ENCODE assay signal across 10 cellular contexts in genomic region chr20:18272451-18272850, GRCh38. TPM values are rescaled to one million over a fixed set of nuclear protein-coding genes. Genes with fewer than 3 reads are reported as not detected.
DNase-seq lines count a peak whose midpoint lies in the region; ATAC-seq, FAIRE-seq and TF ChIP-seq lines count a peak whose summit lies in the region.
"Had no signal": no experiment of that assay in that cellular context is flagged by ENCODE, and none has a peak within 500 bp of the region (broad histone marks: within the 10 kb centered on the region; RNA-seq: fewer than 3 reads in every experiment).

No MANE protein-coding gene starts in this region.

- peak overlapping the region; percentile 22 for H3K4me2 ChIP-seq in keratinocyte (ENCODE audit: control insufficient read depth, extremely low read depth, insufficient read depth, low read depth, low read length)

- DNase-seq in AG10803 (ENCODE audit: low read depth) = peak; percentile 36
- DNase-seq in HFFc6 = peak; percentile 28
- peak; percentile 29 for DNase-seq in adipocyte (ENCODE audit: low read depth)
- DNase-seq in keratinocyte (ENCODE audit: low read depth, low spot score) = no peak
- no peak for DNase-seq in CD8-positive, alpha-beta T cell
- DNase-seq: NCI-H526 had no signal

- no peak overlapping the region for H3K27ac ChIP-seq in keratinocyte (ENCODE audit: control insufficient read depth, insufficient read depth, low read length)
- H3K27ac ChIP-seq in CD8-positive, alpha-beta T cell (ENCODE audit: low read depth, low read length) = no peak overlapping the region

- H3K4me1 ChIP-seq in adipocyte (ENCODE audit: control insufficient read depth, insufficient read depth, low read length) (no peaks in the 10 kb centered on the region), keratinocyte (ENCODE audit: control insufficient read depth, extremely low read depth, insufficient read depth, low read length) (peaks cover 16% of the 10 kb centered on the region)
- H3K4me1 ChIP-seq in CD8-positive, alpha-beta T cell (ENCODE audit: insufficient read depth, low read length) = peaks cover 3% of the 10 kb centered on the region

- H3K36me3 Mint-ChIP-seq in HFFc6 (ENCODE audit: low read depth) = no peaks in the 10 kb centered on the region
- no peaks in the 10 kb centered on the region for H3K36me3 Mint-ChIP-seq in CD8-positive, alpha-beta T cell

- dilution Hi-C loops in keratinocyte (cut with MboI; ENCODE audit: extremely low pct_ligation_motif_present, low sequenced_read_pairs) = no loop called here

- no peaks in the 10 kb centered on the region for H3K9me1 ChIP-seq in keratinocyte (ENCODE audit: control insufficient read depth, extremely low read depth, insufficient read depth, low read length)

- H3K36me3 ChIP-seq in adipocyte (ENCODE audit: control insufficient read depth, insufficient read depth, low read length, severe bottlenecking) (no peaks in the 10 kb centered on the region), keratinocyte (ENCODE audit: control insufficient read depth in 2 of 2, extremely low read depth in 1 of 2, insufficient read depth in 2 of 2, low read length in 2 of 2) (no peaks in the 10 kb centered on the region)
- H3K36me3 ChIP-seq in CD8-positive, alpha-beta T cell (ENCODE audit: insufficient read depth, low read length) = no peaks in the 10 kb centered on the region

- peak; percentile 63 for FAIRE-seq in keratinocyte (lab: Jason Lieb, UNC)
- FAIRE-seq: GM12892 had no signal

- no peak for ATAC-seq in HG03095 (IDR thresholded peaks at IDR 0.05; ENCODE audit: unreplicated experiment)
- ATAC-seq in CD8-positive, alpha-beta T cell = no peak
- no peak for ATAC-seq in GM18502 (IDR thresholded peaks at IDR 0.05; ENCODE audit: poor library complexity, unreplicated experiment)
- no peak for ATAC-seq in GM19463 (IDR thresholded peaks at IDR 0.05; ENCODE audit: unreplicated experiment)

- POLR2A ChIA-PET in CD8-positive, alpha-beta T cell (lab: Charles Lee) = no interaction called here

- peak overlapping the region; percentile 52 for H2AFZ ChIP-seq in keratinocyte (ENCODE audit: control insufficient read depth, low read length)

- no peaks in the 10 kb centered on the region for H3K9me3 Mint-ChIP-seq in HFFc6
- no peaks in the 10 kb centered on the region for H3K9me3 Mint-ChIP-seq in CD8-positive, alpha-beta T cell

- H3K27me3 Mint-ChIP-seq in HFFc6 (ENCODE audit: insufficient read depth) = peaks cover 16% of the 10 kb centered on the region
- peaks cover 31% of the 10 kb centered on the region for H3K27me3 Mint-ChIP-seq in CD8-positive, alpha-beta T cell (ENCODE audit: low read depth)

- H3K27me3 ChIP-seq in adipocyte (replicated peaks; ENCODE audit: control insufficient read depth, insufficient read depth, low read length) (peaks cover 39% of the 10 kb centered on the region), keratinocyte (ENCODE audit: control insufficient read depth, extremely low read depth, insufficient read depth, low read length) (no peaks in the 10 kb centered on the region)
- no peaks in the 10 kb centered on the region for H3K27me3 ChIP-seq in CD8-positive, alpha-beta T cell (ENCODE audit: insufficient read depth, low read length)

- no peaks in the 10 kb centered on the region for H3K79me2 ChIP-seq in keratinocyte (ENCODE audit: control insufficient read depth, insufficient read depth, low read length)

- no peak overlapping the region for H3K4me3 Mint-ChIP-seq in HFFc6
- H3K4me3 Mint-ChIP-seq in CD8-positive, alpha-beta T cell = no peak overlapping the region

- H3K27ac Mint-ChIP-seq in HFFc6 = no peak overlapping the region
- H3K27ac Mint-ChIP-seq in CD8-positive, alpha-beta T cell = no peak overlapping the region

- H4K20me1 ChIP-seq in keratinocyte (ENCODE audit: control insufficient read depth, extremely low read depth, insufficient read depth, low read length) = no peaks in the 10 kb centered on the region

- intact Hi-C loops in CD8-positive, alpha-beta T cell (cut with DNase I, micrococcal nuclease) = no loop called here

- H3K4me3 ChIP-seq in AG10803 (ENCODE audit: low read length) (no peak overlapping the region), adipocyte (ENCODE audit: low read length) (no peak overlapping the region), keratinocyte (ENCODE audit: control insufficient read depth in 2 of 3, extremely low read depth in 1 of 3, insufficient read depth in 2 of 3, low read depth in 1 of 3, low read length in 3 of 3) (no peak overlapping the region)
- no peak overlapping the region for H3K4me3 ChIP-seq in CD8-positive, alpha-beta T cell (ENCODE audit: low read depth, low read length)

- no peak overlapping the region for H3K9ac ChIP-seq in adipocyte (ENCODE audit: low read length)
- H3K9ac ChIP-seq in keratinocyte (ENCODE audit: control insufficient read depth, extremely low read depth, insufficient read depth, low read length) = no peak overlapping the region

- TF ChIP-seq CTCF in AG10803 (conservative IDR thresholded peaks at IDR 0.05; ENCODE audit: low read length) (peak; percentile 35; the same call in 1 of the 2 replicates), HFFc6 (IDR thresholded peaks at IDR 0.05) (peak; percentile 62), keratinocyte (optimal IDR thresholded peaks at IDR 0.05 in 1 of 3, IDR thresholded peaks at IDR 0.05 in 1 of 3, conservative IDR thresholded peaks at IDR 0.05 in 1 of 3; ENCODE audit: extremely low read depth in 1 of 3, insufficient read depth in 2 of 3, low read length in 3 of 3) (peak in 1 of 3 experiments; percentile 12)
- TF ChIP-seq CTCF in CD8-positive, alpha-beta T cell (IDR thresholded peaks at IDR 0.05) = no peak

- H3K9me3 ChIP-seq in adipocyte (ENCODE audit: control insufficient read depth, low read length) = no peaks in the 10 kb centered on the region
- H3K9me3 ChIP-seq in keratinocyte (ENCODE audit: control insufficient read depth, low read depth, low read length) = no peaks in the 10 kb centered on the region
- H3K9me3 ChIP-seq in CD8-positive, alpha-beta T cell (ENCODE audit: low read length) = no peaks in the 10 kb centered on the region

- H3K4me1 Mint-ChIP-seq in HFFc6 (ENCODE audit: low read depth) = peaks cover 18% of the 10 kb centered on the region
- H3K4me1 Mint-ChIP-seq in CD8-positive, alpha-beta T cell (ENCODE audit: low read depth) = no peaks in the 10 kb centered on the region

- CTCF ChIA-PET in CD8-positive, alpha-beta T cell (lab: Charles Lee) = interaction anchor here (0.7 to 1.1 kb wide), 2 partner anchors 8 to 698 kb away, joined by 3 read pairs; no protein-coding TSS in a partner anchor

RNA-seq across cellular contexts. Expression of gene ZNF133, which starts 15.9 kb away (rescaled TPM):
- 10 to 100 TPM in 4 of 6 experiments, 1 to 10 TPM in 2; 8.9 to 11.4 (median 10.2) TPM for total RNA-seq in HFFc6 (2021; fragmentation: NEBNext Ultra II Directional; extraction: Animal tissue kit (Norgen Biotek cat#: 25700))
- polyA plus RNA-seq in keratinocyte = 10.9 to 25.0 TPM (median 15.8 TPM) in 3 replicates
- polyA plus RNA-seq in keratinocyte (2011; ENCODE audit: low read depth) = 7.8 TPM
- polyA plus RNA-seq in keratinocyte (2011; cell fraction: cytosol; rRNA removed) = 10.5 and 11.4 TPM in 2 replicates
- 50.5 and 57.1 TPM in 2 replicates for polyA plus RNA-seq in keratinocyte (2011; cell fraction: nucleus; rRNA removed)
- polyA plus RNA-seq in keratinocyte (2012; ENCODE audit: low replicate concordance) = 10.9 and 19.2 TPM in 2 replicates
- polyA minus RNA-seq in keratinocyte = 14.2 to 33.4 TPM (median 30.8 TPM) in 3 replicates
- polyA minus RNA-seq in keratinocyte (2011; cell fraction: cytosol; rRNA and poly(A)+ RNA removed) = 13.0 TPM
- polyA minus RNA-seq in keratinocyte (2011; cell fraction: nucleus; rRNA and poly(A)+ RNA removed) = 18.5 and 22.6 TPM in 2 replicates
- total RNA-seq in CD8-positive, alpha-beta T cell = 1 to 10 TPM; 2.2 to 2.7 TPM

Comparison
In these comparisons a context has a peak if more than half of its experiments do, and no peak if none do; other contexts are left out.
1. DNase-seq: peak in AG10803 (single experiment), HFFc6 (single experiment) and adipocyte (single experiment); none in keratinocyte (single experiment) and CD8-positive, alpha-beta T cell (0 of 7).